8 cellular contexts compared by ENCODE assay signal in genomic region chr4:118592289-118592688, GRCh38.
DNase-seq lines count a peak whose midpoint lies in the region; ATAC-seq, FAIRE-seq and TF ChIP-seq lines count a peak whose summit lies in the region.
"Not testable (repeated sequence)": the region's sequence is repeated elsewhere in the genome, so short reads cannot be mapped to it uniquely, and the experiment has no call there.

No MANE protein-coding gene starts in this region.

- ATAC-seq in T-helper 17 cell, left lung: not testable (repeated sequence)

- H3K27me3 Mint-ChIP-seq in T-helper 17 cell; astrocyte (ENCODE audit: low read depth, unreplicated experiment): not testable (repeated sequence)

- peak overlapping the region; percentile 24 to 85 (median 69) for H3K4me2 ChIP-seq in BLaER1 treated with 17β-estradiol and CSF1 and Interleukin-3, amounts not matched to agents 10 nM and 100 nM
- peak overlapping the region; percentile 68 for H3K4me2 ChIP-seq in astrocyte (ENCODE audit: low read length)
- H3K4me2 ChIP-seq in osteoblast (ENCODE audit: insufficient read depth, low read length) = peak overlapping the region; percentile 76

- not testable (repeated sequence) for H3K4me1 Mint-ChIP-seq in T-helper 17 cell; astrocyte (ENCODE audit: low read depth, unreplicated experiment)

- not testable (repeated sequence) for FAIRE-seq in astrocyte (lab: Jason Lieb, UNC)

- TF ChIP-seq POLR2A in esophagus muscularis mucosa (IDR thresholded peaks at IDR 0.05; ENCODE audit: low read depth); testis (IDR thresholded peaks at IDR 0.05): not testable (repeated sequence)

- not testable (repeated sequence) for TF ChIP-seq EP300 in esophagus muscularis mucosa (IDR thresholded peaks at IDR 0.05)

- DNase-seq in T-helper 17 cell; astrocyte (ENCODE audit: low read depth); esophagus muscularis mucosa (ENCODE audit: extremely low spot score); osteoblast (ENCODE audit: insufficient read length, low spot score, missing footprints); testis: not testable (repeated sequence)
- DNase-seq in left lung = peak in 1 of 2 donors; percentile 23

- not testable (repeated sequence) for TF ChIP-seq CTCF in astrocyte (IDR thresholded peaks at IDR 0.05; ENCODE audit: insufficient read depth, low read depth, low read length); esophagus muscularis mucosa (IDR thresholded peaks at IDR 0.05); left lung (IDR thresholded peaks at IDR 0.05); osteoblast (IDR thresholded peaks at IDR 0.05; ENCODE audit: extremely low read depth, low read depth, low read length); testis (IDR thresholded peaks at IDR 0.05)

- H3K36me3 ChIP-seq in BLaER1 treated with 17β-estradiol and CSF1 and Interleukin-3, amounts not matched to agents 10 nM and 100 nM; HUES6 (ENCODE audit: control insufficient read depth, insufficient read depth, low read length); astrocyte (ENCODE audit: insufficient read depth, low read length); left lung; osteoblast (ENCODE audit: insufficient read depth, low read length); testis (ENCODE audit: low read depth, missing control alignments): not testable (repeated sequence)
- peaks cover 4 to 16% (median 9%) of the 10 kb centered on the region in 4 donors for H3K36me3 ChIP-seq in esophagus muscularis mucosa

- not testable (repeated sequence) for H3K36me3 Mint-ChIP-seq in T-helper 17 cell (ENCODE audit: low read depth); astrocyte (ENCODE audit: low read depth, unreplicated experiment)

- peaks cover 0 to 26% (median 2%) of the 10 kb centered on the region in 10 experiments; a peak in 8 of 20 replicates for H3K4me1 ChIP-seq in BLaER1 treated with 17β-estradiol and CSF1 and Interleukin-3, amounts not matched to agents 10 nM and 100 nM
- not testable (repeated sequence) for H3K4me1 ChIP-seq in HUES6 (ENCODE audit: control insufficient read depth, insufficient read depth, low read length); astrocyte (ENCODE audit: insufficient read depth, low read length); esophagus muscularis mucosa; left lung; osteoblast (ENCODE audit: insufficient read depth, low read length); testis

- peak overlapping the region; percentile 74 to 87 (median 79); a peak in 21 of 22 replicates for H3K9ac ChIP-seq in BLaER1 treated with 17β-estradiol and CSF1 and Interleukin-3, amounts not matched to agents 10 nM and 100 nM
- H3K9ac ChIP-seq in HUES6 (ENCODE audit: low read length) (peak overlapping the region; percentile 85), astrocyte (ENCODE audit: low read length) (peak overlapping the region; percentile 89)

- not testable (repeated sequence) for H3K27me3 ChIP-seq in BLaER1 treated with 17β-estradiol and CSF1 and Interleukin-3, amounts not matched to agents 10 nM and 100 nM; HUES6 (ENCODE audit: control insufficient read depth, insufficient read depth, low read length); astrocyte (ENCODE audit: insufficient read depth, low read length); esophagus muscularis mucosa; left lung; osteoblast (ENCODE audit: insufficient read depth, low read length); testis

- H2AFZ ChIP-seq in astrocyte (ENCODE audit: low read depth, low read length); osteoblast (ENCODE audit: low read length): not testable (repeated sequence)

- not testable (repeated sequence) for H3K79me2 ChIP-seq in astrocyte (ENCODE audit: insufficient read depth, low read length); osteoblast (ENCODE audit: insufficient read depth, low read length)

- H3K27ac ChIP-seq in BLaER1 treated with 17β-estradiol and CSF1 and Interleukin-3, amounts not matched to agents 10 nM and 100 nM = peak overlapping the region; percentile 70 to 90 (median 80); a peak in 18 of 22 replicates
- H3K27ac ChIP-seq in HUES6 (ENCODE audit: low read depth, low read length) (peak overlapping the region; percentile 60; the same call in 1 of the 2 replicates), astrocyte (ENCODE audit: low read depth, low read length) (peak overlapping the region; percentile 66), esophagus muscularis mucosa (replicated peaks in 1 of 4) (peak overlapping the region; percentile 79 to 89 (median 84)), left lung (peak overlapping the region; percentile 26 to 86), osteoblast (ENCODE audit: low read depth, low read length) (peak overlapping the region; percentile 89), testis (peak overlapping the region; percentile 82 to 92)

- H4K20me1 ChIP-seq in BLaER1 treated with 17β-estradiol and CSF1 and Interleukin-3, amounts not matched to agents 10 nM and 100 nM; astrocyte (ENCODE audit: insufficient read depth, low read length); osteoblast (ENCODE audit: insufficient read depth, low read length): not testable (repeated sequence)

- 98% methylated on average over 7 of the region's 14 CpGs for WGBS in esophagus muscularis mucosa
- 71 to 83% methylated on average over 11 to 14 of the region's 14 CpGs for WGBS in testis, 2 donors

- H3K4me3 ChIP-seq in BLaER1 treated with 17β-estradiol and CSF1 and Interleukin-3, amounts not matched to agents 10 nM and 100 nM = peak overlapping the region; percentile 59 to 75 (median 67)
- H3K4me3 ChIP-seq in HUES6 (ENCODE audit: low read depth, low read length) (peak overlapping the region; percentile 84), astrocyte (ENCODE audit: insufficient read depth, low read depth, low read length) (peak overlapping the region; percentile 67), esophagus muscularis mucosa (peak overlapping the region; percentile 50 to 64 (median 60)), left lung (peak overlapping the region; percentile 34 to 51), osteoblast (ENCODE audit: insufficient read depth, low read length) (peak overlapping the region; percentile 71), testis (peak overlapping the region; percentile 63 to 74)

- not testable (repeated sequence) for H3K4me3 Mint-ChIP-seq in T-helper 17 cell
- H3K4me3 Mint-ChIP-seq in astrocyte (ENCODE audit: unreplicated experiment) = peak overlapping the region; percentile 90

- H3K27ac Mint-ChIP-seq in T-helper 17 cell = peak overlapping the region; percentile 96
- H3K27ac Mint-ChIP-seq in astrocyte (ENCODE audit: unreplicated experiment) = not testable (repeated sequence)

- not testable (repeated sequence) for H3K9me3 ChIP-seq in BLaER1 treated with 17β-estradiol and CSF1 and Interleukin-3, amounts not matched to agents 10 nM and 100 nM (replicated peaks in 1 of 11); HUES6 (ENCODE audit: control insufficient read depth, insufficient read depth, low read depth, low read length); T-helper 17 cell (ENCODE audit: control insufficient read depth, low read length, poor library complexity, severe bottlenecking); astrocyte (ENCODE audit: insufficient read depth, low read depth, low read length); esophagus muscularis mucosa; left lung; osteoblast (ENCODE audit: low read depth, low read length); testis

- intact Hi-C loops in esophagus muscularis mucosa (cut with DNase I); left lung (cut with DNase I); testis (cut with DNase I; ENCODE audit: low total_unique reads): not testable (repeated sequence)

- not testable (repeated sequence) for H3K9me3 Mint-ChIP-seq in astrocyte (ENCODE audit: unreplicated experiment)
